16 cellular contexts compared by ENCODE assay signal in the genomic region with DNA sequence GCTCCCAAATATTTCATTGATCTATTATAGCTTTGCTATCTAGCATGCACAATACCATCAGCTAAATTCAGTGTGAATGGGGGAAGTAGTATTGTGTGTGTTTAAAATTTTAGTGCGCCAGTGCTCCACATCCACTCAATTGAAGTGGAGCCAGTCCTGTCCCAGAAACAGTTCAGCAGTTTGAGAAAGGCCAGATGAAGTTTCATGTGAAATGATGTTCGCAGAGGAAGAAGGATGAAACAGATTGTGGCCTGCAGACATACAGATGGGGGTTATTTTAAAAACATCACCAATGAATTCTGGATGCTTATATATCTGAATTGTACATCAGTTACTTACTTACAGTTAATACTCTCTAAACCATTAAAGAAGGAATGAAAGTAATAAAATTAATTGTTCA.
DNase-seq lines count a peak whose midpoint lies in the region; ATAC-seq and TF ChIP-seq lines count a peak whose summit lies in the region.
"Had no signal": no experiment of that assay in that cellular context is flagged by ENCODE, and none has a peak within 500 bp of the region (broad histone marks: within the 10 kb centered on the region; RNA-seq: fewer than 3 reads in every experiment).

No MANE protein-coding gene starts in this region.

- H3K27ac ChIP-seq in SK-N-SH (ENCODE audit: low read depth in 2 of 2, low read length in 1 of 2) (peak overlapping the region in 1 of 2 experiments; percentile 58; a peak in 1 of 4 replicates), mesendoderm (ENCODE audit: low read depth, low read length) (no peak overlapping the region)
- H3K27ac ChIP-seq: BLaER1 treated with 17β-estradiol and CSF1 and Interleukin-3, amounts not matched to agents 10 nM and 100 nM; C4-2B had no signal

- WGBS in SK-N-SH (ENCODE audit: low lambda C conversion rate) = 75% methylated on average over 2 of the region's 2 CpGs
- WGBS in mesendoderm (ENCODE audit: extremely low coverage, insufficient coverage, low lambda C conversion rate) = no CpG with 5 or more reads among the region's 2 CpGs

- H4K20me1 ChIP-seq in SK-N-SH (ENCODE audit: insufficient read depth) = no peaks in the 10 kb centered on the region
- H4K20me1 ChIP-seq: BLaER1 treated with 17β-estradiol and CSF1 and Interleukin-3, amounts not matched to agents 10 nM and 100 nM had no signal

- no peaks in the 10 kb centered on the region for H3K36me3 Mint-ChIP-seq in stimulated activated effector memory CD8-positive, alpha-beta T cell treated with anti-CD3 and anti-CD28 coated beads, Interleukin-12 subunit alpha, Interleukin-12 subunit beta, amount 100 ng/mL, for 72 hours
- H3K36me3 Mint-ChIP-seq: CD8-positive, alpha-beta T cell had no signal

- H3K79me1 ChIP-seq in mesendoderm (ENCODE audit: low read length) = no peaks in the 10 kb centered on the region

- no peak for TF ChIP-seq CTCF in SK-N-SH (IDR thresholded peaks at IDR 0.05)

- H3K9me2 ChIP-seq in SK-N-SH = no peaks in the 10 kb centered on the region

- CTCF ChIA-PET in SK-N-SH (lab: Yijun Ruan, JAX) = no interaction called here

- no peaks in the 10 kb centered on the region for H3K79me2 ChIP-seq in SK-N-SH (ENCODE audit: insufficient read depth)
- no peaks in the 10 kb centered on the region for H3K79me2 ChIP-seq in mesendoderm (ENCODE audit: control insufficient read depth, insufficient read depth, low read length)

- no peak overlapping the region for H4K5ac ChIP-seq in mesendoderm (ENCODE audit: low read length)

- no peak overlapping the region for H3K18ac ChIP-seq in mesendoderm (ENCODE audit: low read length)

- no peak for ATAC-seq in GM19467 (IDR thresholded peaks at IDR 0.05; ENCODE audit: unreplicated experiment)
- ATAC-seq in stimulated activated effector memory CD8-positive, alpha-beta T cell treated with anti-CD3 and anti-CD28 coated beads, Interleukin-12 subunit alpha, Interleukin-12 subunit beta, amount 100 ng/mL, for 72 hours = no peak
- ATAC-seq: CD8-positive, alpha-beta T cell; GM12878 had no signal

- H3K36me3 ChIP-seq in SK-N-SH (replicated peaks in 1 of 2; ENCODE audit: control insufficient read depth in 1 of 2, insufficient read depth in 2 of 2, low read length in 1 of 2) (no peaks in the 10 kb centered on the region), mesendoderm (ENCODE audit: control insufficient read depth, insufficient read depth, low read length) (no peaks in the 10 kb centered on the region)
- H3K36me3 ChIP-seq: BLaER1 treated with 17β-estradiol and CSF1 and Interleukin-3, amounts not matched to agents 10 nM and 100 nM had no signal

- no peaks in the 10 kb centered on the region for H3F3A ChIP-seq in SK-N-SH (replicated peaks; ENCODE audit: insufficient read depth)

- no peak overlapping the region for H3K4me3 Mint-ChIP-seq in stimulated activated effector memory CD8-positive, alpha-beta T cell treated with anti-CD3 and anti-CD28 coated beads, Interleukin-12 subunit alpha, Interleukin-12 subunit beta, amount 100 ng/mL, for 72 hours
- H3K4me3 Mint-ChIP-seq: CD4-positive, alpha-beta T cell; CD8-positive, alpha-beta T cell had no signal

- no peak overlapping the region for H3K23ac ChIP-seq in mesendoderm (ENCODE audit: low read length)

- no peak overlapping the region for H2BK5ac ChIP-seq in mesendoderm (ENCODE audit: low read length)

- H3K27me3 ChIP-seq in SK-N-SH (ENCODE audit: insufficient read depth) = no peaks in the 10 kb centered on the region
- H3K27me3 ChIP-seq in mesendoderm (ENCODE audit: insufficient read depth, low read length, poor library complexity) = no peaks in the 10 kb centered on the region
- H3K27me3 ChIP-seq: BLaER1 treated with 17β-estradiol and CSF1 and Interleukin-3, amounts not matched to agents 10 nM and 100 nM had no signal

- DNase-seq in SK-N-SH = peak; percentile 29
- no peak for DNase-seq in mesendoderm
- no peak for DNase-seq in EL
- DNase-seq in stimulated activated effector memory CD8-positive, alpha-beta T cell treated with anti-CD3 and anti-CD28 coated beads, Interleukin-12 subunit alpha, Interleukin-12 subunit beta, amount 100 ng/mL, for 72 hours (ENCODE audit: low spot score in 2 of 2) = no peak
- DNase-seq: 8988T; ACHN; Caco-2; Calu3; CD4-positive, alpha-beta T cell; CD8-positive, alpha-beta T cell; DMS79 treated with DMSO at 0.1 percent for 48 hours; GDM1 had no signal

- TF ChIP-seq RAD21 in SK-N-SH (IDR thresholded peaks at IDR 0.05; ENCODE audit: low read length) = peak; percentile 15; the same call in 1 of the 2 replicates

- POLR2A ChIA-PET in SK-N-SH (lab: Yijun Ruan, JAX) = no interaction called here

- no peaks in the 10 kb centered on the region for H3K4me1 Mint-ChIP-seq in stimulated activated effector memory CD8-positive, alpha-beta T cell treated with anti-CD3 and anti-CD28 coated beads, Interleukin-12 subunit alpha, Interleukin-12 subunit beta, amount 100 ng/mL, for 72 hours

- H3K4me2 ChIP-seq in SK-N-SH (no peak overlapping the region), mesendoderm (ENCODE audit: low read length) (no peak overlapping the region)
- H3K4me2 ChIP-seq: BLaER1 treated with 17β-estradiol and CSF1 and Interleukin-3, amounts not matched to agents 10 nM and 100 nM had no signal

- H2AK5ac ChIP-seq in mesendoderm (ENCODE audit: low read length) = no peak overlapping the region

- H3K4me3 ChIP-seq in SK-N-SH (ENCODE audit: low read depth in 2 of 2, low read length in 1 of 2) (no peak overlapping the region), mesendoderm (ENCODE audit: low read length) (no peak overlapping the region)
- H3K4me3 ChIP-seq: BLaER1 treated with 17β-estradiol and CSF1 and Interleukin-3, amounts not matched to agents 10 nM and 100 nM; GM12878 had no signal

- H3K9me3 ChIP-seq in SK-N-SH = no peaks in the 10 kb centered on the region
- H3K9me3 ChIP-seq: Caco-2 had no signal

- H3K9me3 Mint-ChIP-seq in stimulated activated effector memory CD8-positive, alpha-beta T cell treated with anti-CD3 and anti-CD28 coated beads, Interleukin-12 subunit alpha, Interleukin-12 subunit beta, amount 100 ng/mL, for 72 hours = no peaks in the 10 kb centered on the region
- H3K9me3 Mint-ChIP-seq: CD4-positive, alpha-beta T cell had no signal

- peak overlapping the region; percentile 74 for H2BK15ac ChIP-seq in mesendoderm (replicated peaks; ENCODE audit: low read depth)

- no peak overlapping the region for H3K56ac ChIP-seq in mesendoderm (ENCODE audit: low read length)

- no peak overlapping the region for H3K27ac Mint-ChIP-seq in stimulated activated effector memory CD8-positive, alpha-beta T cell treated with anti-CD3 and anti-CD28 coated beads, Interleukin-12 subunit alpha, Interleukin-12 subunit beta, amount 100 ng/mL, for 72 hours
- H3K27ac Mint-ChIP-seq: CD4-positive, alpha-beta T cell; CD8-positive, alpha-beta T cell had no signal

- peaks cover 0 to 15% of the 10 kb centered on the region in 2 experiments; a peak in 2 of 4 replicates for H3K4me1 ChIP-seq in SK-N-SH (ENCODE audit: control insufficient read depth in 1 of 2, insufficient read depth in 2 of 2, low read depth in 1 of 2, low read length in 1 of 2)
- no peaks in the 10 kb centered on the region for H3K4me1 ChIP-seq in mesendoderm (ENCODE audit: control insufficient read depth, low read depth, low read length)
- H3K4me1 ChIP-seq: BLaER1 treated with 17β-estradiol and CSF1 and Interleukin-3, amounts not matched to agents 10 nM and 100 nM had no signal

- H3K4ac ChIP-seq in mesendoderm (ENCODE audit: low read depth, low read length) = no peak overlapping the region

- H2BK120ac ChIP-seq in mesendoderm (ENCODE audit: low read depth, low read length) = no peak overlapping the region

- peak in 1 of 2 experiments; percentile 56; a peak in 1 of 4 replicates for TF ChIP-seq EP300 in SK-N-SH (IDR thresholded peaks at IDR 0.05; ENCODE audit: borderline replicate concordance in 1 of 2, low read depth in 1 of 2, low read length in 1 of 2)

- H3K9ac ChIP-seq in SK-N-SH = no peak overlapping the region
- no peak overlapping the region for H3K9ac ChIP-seq in mesendoderm (ENCODE audit: low read length)
- H3K9ac ChIP-seq: BLaER1 treated with 17β-estradiol and CSF1 and Interleukin-3, amounts not matched to agents 10 nM and 100 nM had no signal

- H4K8ac ChIP-seq in mesendoderm (ENCODE audit: low read depth, low read length) = no peak overlapping the region

- no peak overlapping the region for H2AFZ ChIP-seq in SK-N-SH (ENCODE audit: low read depth)

TF ChIP-seq in SK-N-SH, 30 proteins besides CTCF, POLR2A, EP300 and RAD21:
- TF ChIP-seq SMC3 (IDR thresholded peaks at IDR 0.05; ENCODE audit: low read depth, low read length) = no peak
- peak; percentile 82 for TF ChIP-seq RCOR1 (IDR thresholded peaks at IDR 0.05; ENCODE audit: low read length)
- TF ChIP-seq RFX5 (IDR thresholded peaks at IDR 0.05; ENCODE audit: low read length) = no peak
- TF ChIP-seq TCF12 (IDR thresholded peaks at IDR 0.05) = 0 out of 2 replicates have a peak, but pooled peaks have one; percentile 37
- no peak for TF ChIP-seq USF1 (IDR thresholded peaks at IDR 0.05; ENCODE audit: borderline replicate concordance, low read depth)
- no peak for TF ChIP-seq TEAD4 (IDR thresholded peaks at IDR 0.05; ENCODE audit: borderline replicate concordance, insufficient read depth)
